ENCODE assay signal across 1 cellular context in genomic region chr5:127942246-127943060, GRCh38.
TF ChIP-seq lines count a peak whose summit lies in the region.

No MANE protein-coding gene starts in this region.

TF ChIP-seq in HEK293, 187 proteins besides CTCF, POLR2A, EP300 and RAD21 (continued from another document):
- TF ChIP-seq ZNF239 (tag by site-specific recombination; IDR thresholded peaks at IDR 0.05) (no peak), ZNF561 (tag by site-specific recombination; IDR thresholded peaks at IDR 0.05; ENCODE audit: borderline replicate concordance) (no peak), ZNF639 (tag by site-specific recombination; IDR thresholded peaks at IDR 0.05) (no peak)
